Comparison of ENCODE assay signal across 8 cellular contexts in genomic region chr22:37608477-37609239, GRCh38. TPM values are rescaled to one million over a fixed set of nuclear protein-coding genes. Genes with fewer than 3 reads are reported as not detected.
DNase-seq lines count a peak whose midpoint lies in the region; ATAC-seq lines count a peak whose summit lies in the region.

TSS of gene GGA1 (plus strand) at chr22:37608834. CDS start at chr22:37608861, 27 bp downstream.

- no peaks in the 10 kb centered on the region for H3K36me3 ChIP-seq in aorta (ENCODE audit: control insufficient read depth in 1 of 2, insufficient read depth in 2 of 2, low read length in 1 of 2)

- intact Hi-C loops in aorta (cut with DNase I): no loop called here

- H3K4me1 ChIP-seq in aorta (ENCODE audit: control insufficient read depth in 1 of 2, insufficient read depth in 2 of 2, low read length in 2 of 2): no peaks in the 10 kb centered on the region

- H3K27ac ChIP-seq in aorta (ENCODE audit: low read depth in 1 of 2, low read length in 2 of 2): peak within 1 kb of the TSS; percentile 44 to 90

- peak; percentile 75 for DNase-seq in NCI-H2081 treated with DMSO at 0.1 percent for 48 hours (lab: John Stamatoyannopoulos, UW)
- peak; percentile 90 for DNase-seq in T1000 (lab: John Stamatoyannopoulos, UW)
- peak; percentile 99 for DNase-seq in astrocyte of the hippocampus (ENCODE audit: low read depth, low spot score)
- DNase-seq in hepatic stellate cell (ENCODE audit: low spot score): peak; percentile 96
- peak; percentile 93 for DNase-seq in renal cortical epithelial cell (ENCODE audit: low read depth)
- peak; percentile 98 for DNase-seq in aorta

- no peaks in the 10 kb centered on the region for H3K9me3 ChIP-seq in aorta (ENCODE audit: control insufficient read depth, low read length)

- no peaks in the 10 kb centered on the region for H3K27me3 ChIP-seq in aorta (ENCODE audit: control insufficient read depth in 1 of 2, insufficient read depth in 2 of 2, low read length in 1 of 2)

- peak within 1 kb of the TSS; percentile 69 to 72 for H3K4me3 ChIP-seq in aorta (ENCODE audit: low read length in 2 of 2)

- 0 to 1% methylated on average over 47 to 82 of the region's 82 CpGs for WGBS in aorta, 2 donors

- ATAC-seq in GM18511 (IDR thresholded peaks at IDR 0.05; ENCODE audit: unreplicated experiment) (peak; percentile 83), HG03039 (IDR thresholded peaks at IDR 0.05; ENCODE audit: unreplicated experiment) (peak; percentile 80), aorta (ENCODE audit: low FRiP score) (peak; percentile 96)

RNA-seq across cellular contexts. Expression of gene GGA1, which starts in this region (rescaled TPM):
- total RNA-seq in renal cortical epithelial cell (45.5 and 57.9 TPM in 2 replicates), aorta (10 to 100 TPM; 35.7 to 62.7 TPM)
- polyA plus RNA-seq in aorta: 10 to 100 TPM; 14.4 to 68.7 TPM

Comparison
In these comparisons a context has a peak if more than half of its experiments do, and no peak if none do; other contexts are left out.
1. Peak in every context shown above with its lines: DNase-seq, ATAC-seq, H3K4me3 ChIP-seq and H3K27ac ChIP-seq.